11 cellular contexts compared by ENCODE assay signal in the genomic region with DNA sequence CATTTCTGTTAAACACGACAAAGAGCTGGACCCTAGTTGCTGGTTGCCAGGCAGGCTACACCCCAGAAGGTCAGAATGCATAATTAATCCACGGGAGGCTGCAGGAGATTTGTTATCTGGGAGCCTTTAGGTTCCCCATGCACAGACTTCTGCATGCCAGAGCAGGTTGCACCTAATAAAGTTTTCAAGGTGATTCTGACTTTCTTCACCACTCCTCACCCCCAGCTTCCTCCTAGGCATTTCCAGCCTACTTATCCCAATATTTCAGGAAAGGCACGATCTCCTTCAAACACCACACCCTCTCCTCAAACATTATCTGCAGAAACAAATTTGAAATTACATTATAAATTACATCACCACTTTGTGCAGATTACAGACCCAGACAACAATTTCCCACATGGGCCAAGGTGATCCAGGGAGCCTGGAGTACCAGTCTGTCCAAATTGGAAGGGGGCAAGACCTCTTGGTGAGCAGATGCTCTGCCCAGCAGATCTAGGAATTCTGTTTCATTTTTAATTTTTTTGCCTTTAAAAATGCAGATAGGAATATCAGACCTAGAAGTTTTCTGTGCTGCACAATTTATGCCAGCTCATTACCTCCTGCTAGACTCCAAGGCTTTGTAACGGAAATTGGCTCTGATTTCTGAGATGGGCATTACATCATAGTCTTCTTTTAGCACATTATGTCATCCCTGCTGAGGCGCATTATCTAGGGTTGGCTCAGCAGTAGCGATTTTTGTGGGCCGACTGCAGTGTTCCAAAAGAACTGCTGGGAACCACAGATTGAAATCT.
A peak's percentile ranks its signal among the peaks of the same experiment; 100 is the strongest.
DNase-seq lines count a peak whose midpoint lies in the region; ATAC-seq and TF ChIP-seq lines count a peak whose summit lies in the region.
"Had no signal": no experiment of that assay in that cellular context is flagged by ENCODE, and none has a peak within 500 bp of the region (broad histone marks: within the 10 kb centered on the region; RNA-seq: fewer than 3 reads in every experiment).

No MANE protein-coding gene starts in this region.

- H3K27me3 ChIP-seq in lower lobe of right lung (ENCODE audit: low read depth): no peaks in the 10 kb centered on the region

- DNase-seq in 8988T (peak; percentile 15), MV-4-11 (lab: John Stamatoyannopoulos, UW) (peak; percentile 54), cerebellar cortex (ENCODE audit: low spot score) (peak; percentile 96), lower lobe of right lung (no peak), SIG-M5 treated with dmso at 0.1 percent for 504 hours (lab: John Stamatoyannopoulos, UW; ENCODE audit: unreplicated experiment) (no peak), mesothelial cell of epicardium (ENCODE audit: low spot score in 2 of 2, unreplicated experiment in 2 of 2) (no peak)
- DNase-seq in stimulated activated naive CD4-positive, alpha-beta T cell (lab: John Stamatoyannopoulos, UW): no peak
- DNase-seq: activated naive CD8-positive, alpha-beta T cell treated with anti-CD3 and anti-CD28 coated beads, Interleukin-2, amount 10 ng/mL, durations not matched to agents 7 days and 5 days; DND-41 had no signal

- H3K4me3 Mint-ChIP-seq in mesothelial cell of epicardium: no peak overlapping the region
- H3K4me3 Mint-ChIP-seq: activated naive CD8-positive, alpha-beta T cell treated with anti-CD3 and anti-CD28 coated beads, Interleukin-2, amount 10 ng/mL, durations not matched to agents 7 days and 5 days had no signal

- H3K27ac ChIP-seq in lower lobe of right lung: no peak overlapping the region
- H3K27ac ChIP-seq: KMS-11 had no signal

- no peak for TF ChIP-seq CTCF in lower lobe of right lung (IDR thresholded peaks at IDR 0.05)
- TF ChIP-seq CTCF in mesothelial cell of epicardium (IDR thresholded peaks at IDR 0.05; ENCODE audit: unreplicated experiment): no peak

- H3K36me3 Mint-ChIP-seq in mesothelial cell of epicardium: no peaks in the 10 kb centered on the region
- H3K36me3 Mint-ChIP-seq: activated naive CD8-positive, alpha-beta T cell treated with anti-CD3 and anti-CD28 coated beads, Interleukin-2, amount 10 ng/mL, durations not matched to agents 7 days and 5 days had no signal

- peaks cover 11% of the 10 kb centered on the region for H3K4me1 Mint-ChIP-seq in mesothelial cell of epicardium

- ATAC-seq in lower lobe of right lung (peak; percentile 56 to 63), GM18909 (IDR thresholded peaks at IDR 0.05; ENCODE audit: poor library complexity, unreplicated experiment) (no peak)

- no peak overlapping the region for H3K27ac Mint-ChIP-seq in mesothelial cell of epicardium
- H3K27ac Mint-ChIP-seq: activated naive CD8-positive, alpha-beta T cell treated with anti-CD3 and anti-CD28 coated beads, Interleukin-2, amount 10 ng/mL, durations not matched to agents 7 days and 5 days had no signal

- intact Hi-C loops in lower lobe of right lung (cut with DNase I): no loop called here

- no peaks in the 10 kb centered on the region for H3K9me3 ChIP-seq in lower lobe of right lung

- no peaks in the 10 kb centered on the region for H3K36me3 ChIP-seq in lower lobe of right lung

- H3K27me3 Mint-ChIP-seq in mesothelial cell of epicardium (ENCODE audit: low read depth): no peaks in the 10 kb centered on the region
- H3K27me3 Mint-ChIP-seq: activated naive CD8-positive, alpha-beta T cell treated with anti-CD3 and anti-CD28 coated beads, Interleukin-2, amount 10 ng/mL, durations not matched to agents 7 days and 5 days had no signal

- H3K4me1 ChIP-seq in lower lobe of right lung: peaks cover 5% of the 10 kb centered on the region

- no peaks in the 10 kb centered on the region for H3K9me3 Mint-ChIP-seq in mesothelial cell of epicardium
- H3K9me3 Mint-ChIP-seq: activated naive CD8-positive, alpha-beta T cell treated with anti-CD3 and anti-CD28 coated beads, Interleukin-2, amount 10 ng/mL, durations not matched to agents 7 days and 5 days had no signal

- no peak overlapping the region for H3K4me3 ChIP-seq in lower lobe of right lung

Comparison
In these comparisons a context has a peak if more than half of its experiments do, and no peak if none do; other contexts are left out.
1. DNase-seq: peak in 8988T (single experiment), MV-4-11 (single experiment) and cerebellar cortex (single experiment); none in lower lobe of right lung (single experiment), stimulated activated naive CD4-positive, alpha-beta T cell (0 of 6), SIG-M5 treated with dmso at 0.1 percent for 504 hours (single experiment) and mesothelial cell of epicardium (0 of 2).